Comparison of ENCODE assay signal across 1 cellular context in the genomic region with DNA sequence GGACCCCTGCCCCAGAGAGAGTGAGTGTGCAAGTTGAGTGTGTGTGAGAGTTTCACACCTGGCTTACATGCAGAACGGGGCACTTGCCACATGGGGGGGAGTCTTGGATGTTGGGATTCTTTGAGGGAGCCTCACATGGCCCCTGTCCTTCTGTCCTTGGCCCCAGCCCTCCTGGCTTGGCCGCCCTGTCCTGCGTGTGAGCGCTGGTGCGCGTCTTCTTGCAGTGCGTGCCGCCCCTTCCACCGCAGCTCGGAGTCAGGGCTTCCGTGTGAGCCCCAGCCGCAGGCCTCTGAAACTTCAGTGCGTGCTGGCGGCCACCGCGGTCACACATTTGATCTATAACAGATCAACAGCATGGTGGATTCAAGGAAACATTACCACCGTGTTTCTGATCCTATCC.
TF ChIP-seq lines count a peak whose summit lies in the region.

No MANE protein-coding gene starts in this region.

TF ChIP-seq in H1, 55 proteins besides CTCF, POLR2A, EP300 and RAD21:
- TF ChIP-seq HDAC6 (IDR thresholded peaks at IDR 0.05; ENCODE audit: low read depth, low read length) (no peak), CTBP2 (IDR thresholded peaks at IDR 0.05; ENCODE audit: borderline replicate concordance, insufficient read depth, insufficient read length, low read length) (no peak), PHF8 (conservative IDR thresholded peaks at IDR 0.05; ENCODE audit: low read depth, low read length) (no peak), KDM5A (IDR thresholded peaks at IDR 0.05; ENCODE audit: low read length) (no peak), SAP30 (IDR thresholded peaks at IDR 0.05; ENCODE audit: insufficient read depth, insufficient replicate concordance, low read length) (no peak), BACH1 (IDR thresholded peaks at IDR 0.05; ENCODE audit: low read length) (no peak), SUZ12 (IDR thresholded peaks at IDR 0.05; ENCODE audit: low read length) (no peak), GTF2F1 (IDR thresholded peaks at IDR 0.05; ENCODE audit: borderline replicate concordance, low read depth, low read length) (no peak), MAFK (IDR thresholded peaks at IDR 0.05; ENCODE audit: low read depth, low read length) (no peak)
TF ChIP-seq in H1: peak in this region for 0.
